ENCODE assay signal across 2 cellular contexts in the genomic region with DNA sequence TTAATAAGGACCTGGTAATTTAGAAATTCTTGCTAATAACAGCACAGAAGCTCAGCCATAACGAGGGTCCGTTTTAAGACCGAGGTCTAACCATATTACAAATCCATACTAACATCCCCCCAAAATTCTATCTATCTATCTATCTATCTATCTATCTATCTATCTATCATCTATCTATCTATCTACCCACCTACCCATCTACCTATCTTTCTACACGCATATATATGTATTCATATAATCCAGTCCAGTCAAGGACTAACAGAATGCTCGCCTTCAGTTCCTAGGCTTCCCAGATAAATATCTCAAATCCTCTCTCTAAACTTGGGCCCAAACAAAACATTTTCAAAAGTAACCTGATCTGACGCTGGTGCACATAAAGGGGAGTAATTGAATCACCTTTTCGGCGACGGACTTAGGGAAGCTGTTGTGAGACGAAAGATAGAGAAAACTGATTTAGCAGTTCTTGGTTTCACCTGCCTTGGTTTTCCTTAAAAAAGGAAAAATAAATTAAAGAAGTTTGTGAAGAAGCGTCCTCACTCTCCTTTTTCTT.
TF ChIP-seq lines count a peak whose summit lies in the region.

No MANE protein-coding gene starts in this region.

TF ChIP-seq in IMR-90, 13 proteins besides CTCF, POLR2A, EP300 and RAD21:
- TF ChIP-seq CEBPB (IDR thresholded peaks at IDR 0.05; ENCODE audit: low read depth, low read length), result no peak
- TF ChIP-seq MAFK (IDR thresholded peaks at IDR 0.05; ENCODE audit: low read depth, low read length), result no peak
- no peak for TF ChIP-seq NFE2L2 (IDR thresholded peaks at IDR 0.05; ENCODE audit: low read depth, low read length)
- TF ChIP-seq, protein P1, sequence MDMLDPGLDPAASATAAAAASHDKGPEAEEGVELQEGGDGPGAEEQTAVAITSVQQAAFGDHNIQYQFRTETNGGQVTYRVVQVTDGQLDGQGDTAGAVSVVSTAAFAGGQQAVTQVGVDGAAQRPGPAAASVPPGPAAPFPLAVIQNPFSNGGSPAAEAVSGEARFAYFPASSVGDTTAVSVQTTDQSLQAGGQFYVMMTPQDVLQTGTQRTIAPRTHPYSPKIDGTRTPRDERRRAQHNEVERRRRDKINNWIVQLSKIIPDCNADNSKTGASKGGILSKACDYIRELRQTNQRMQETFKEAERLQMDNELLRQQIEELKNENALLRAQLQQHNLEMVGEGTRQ (IDR thresholded peaks at IDR 0.05; ENCODE audit: low read depth, low read length), result no peak
- TF ChIP-seq, protein P2, sequence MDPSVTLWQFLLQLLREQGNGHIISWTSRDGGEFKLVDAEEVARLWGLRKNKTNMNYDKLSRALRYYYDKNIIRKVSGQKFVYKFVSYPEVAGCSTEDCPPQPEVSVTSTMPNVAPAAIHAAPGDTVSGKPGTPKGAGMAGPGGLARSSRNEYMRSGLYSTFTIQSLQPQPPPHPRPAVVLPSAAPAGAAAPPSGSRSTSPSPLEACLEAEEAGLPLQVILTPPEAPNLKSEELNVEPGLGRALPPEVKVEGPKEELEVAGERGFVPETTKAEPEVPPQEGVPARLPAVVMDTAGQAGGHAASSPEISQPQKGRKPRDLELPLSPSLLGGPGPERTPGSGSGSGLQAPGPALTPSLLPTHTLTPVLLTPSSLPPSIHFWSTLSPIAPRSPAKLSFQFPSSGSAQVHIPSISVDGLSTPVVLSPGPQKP (IDR thresholded peaks at IDR 0.05; ENCODE audit: borderline replicate concordance, low read depth, low read length), result no peak
- TF ChIP-seq RCOR1 (IDR thresholded peaks at IDR 0.05; ENCODE audit: insufficient replicate concordance, low read length), result no peak
- no peak for TF ChIP-seq FOS (IDR thresholded peaks at IDR 0.05; ENCODE audit: low read depth, low read length)
- TF ChIP-seq MXI1 (IDR thresholded peaks at IDR 0.05; ENCODE audit: borderline replicate concordance, low read depth, low read length), result no peak
- no peak for TF ChIP-seq RFX5 (IDR thresholded peaks at IDR 0.05; ENCODE audit: low read depth, low read length)
- TF ChIP-seq CHD1 (IDR thresholded peaks at IDR 0.05; ENCODE audit: low read depth, low read length), result no peak
- no peak for TF ChIP-seq MAZ (IDR thresholded peaks at IDR 0.05; ENCODE audit: borderline replicate concordance, low read depth, low read length)
- TF ChIP-seq SMC3 (IDR thresholded peaks at IDR 0.05; ENCODE audit: low read depth, low read length), result no peak
- TF ChIP-seq BHLHE40 (IDR thresholded peaks at IDR 0.05; ENCODE audit: low read depth, low read length), result no peak

TF ChIP-seq in neural cell, 6 proteins besides CTCF, POLR2A, EP300 and RAD21:
- TF ChIP-seq EZH2 (IDR thresholded peaks at IDR 0.05; ENCODE audit: borderline replicate concordance, insufficient read depth, low read length, poor library complexity, severe bottlenecking), result no peak
- TF ChIP-seq, protein P3, sequence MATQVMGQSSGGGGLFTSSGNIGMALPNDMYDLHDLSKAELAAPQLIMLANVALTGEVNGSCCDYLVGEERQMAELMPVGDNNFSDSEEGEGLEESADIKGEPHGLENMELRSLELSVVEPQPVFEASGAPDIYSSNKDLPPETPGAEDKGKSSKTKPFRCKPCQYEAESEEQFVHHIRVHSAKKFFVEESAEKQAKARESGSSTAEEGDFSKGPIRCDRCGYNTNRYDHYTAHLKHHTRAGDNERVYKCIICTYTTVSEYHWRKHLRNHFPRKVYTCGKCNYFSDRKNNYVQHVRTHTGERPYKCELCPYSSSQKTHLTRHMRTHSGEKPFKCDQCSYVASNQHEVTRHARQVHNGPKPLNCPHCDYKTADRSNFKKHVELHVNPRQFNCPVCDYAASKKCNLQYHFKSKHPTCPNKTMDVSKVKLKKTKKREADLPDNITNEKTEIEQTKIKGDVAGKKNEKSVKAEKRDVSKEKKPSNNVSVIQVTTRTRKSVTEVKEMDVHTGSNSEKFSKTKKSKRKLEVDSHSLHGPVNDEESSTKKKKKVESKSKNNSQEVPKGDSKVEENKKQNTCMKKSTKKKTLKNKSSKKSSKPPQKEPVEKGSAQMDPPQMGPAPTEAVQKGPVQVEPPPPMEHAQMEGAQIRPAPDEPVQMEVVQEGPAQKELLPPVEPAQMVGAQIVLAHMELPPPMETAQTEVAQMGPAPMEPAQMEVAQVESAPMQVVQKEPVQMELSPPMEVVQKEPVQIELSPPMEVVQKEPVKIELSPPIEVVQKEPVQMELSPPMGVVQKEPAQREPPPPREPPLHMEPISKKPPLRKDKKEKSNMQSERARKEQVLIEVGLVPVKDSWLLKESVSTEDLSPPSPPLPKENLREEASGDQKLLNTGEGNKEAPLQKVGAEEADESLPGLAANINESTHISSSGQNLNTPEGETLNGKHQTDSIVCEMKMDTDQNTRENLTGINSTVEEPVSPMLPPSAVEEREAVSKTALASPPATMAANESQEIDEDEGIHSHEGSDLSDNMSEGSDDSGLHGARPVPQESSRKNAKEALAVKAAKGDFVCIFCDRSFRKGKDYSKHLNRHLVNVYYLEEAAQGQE (IDR thresholded peaks at IDR 0.05; ENCODE audit: borderline replicate concordance), result no peak
- TF ChIP-seq TAF1 (IDR thresholded peaks at IDR 0.05; ENCODE audit: low read depth), result no peak
- TF ChIP-seq POLR2AphosphoS5 (IDR thresholded peaks at IDR 0.05), result no peak
- TF ChIP-seq MXI1 (conservative IDR thresholded peaks at IDR 0.05; ENCODE audit: poor library complexity, severe bottlenecking), result no peak
- TF ChIP-seq SMC3 (conservative IDR thresholded peaks at IDR 0.05; ENCODE audit: poor library complexity), result no peak
